In genomic region chr5:31854625-31855526, GRCh38 we compare ENCODE assay signal across 1 cellular context.
TF ChIP-seq lines count a peak whose summit lies in the region.

No MANE protein-coding gene starts in this region.

TF ChIP-seq in H1, 55 proteins besides CTCF, POLR2A, EP300 and RAD21 (continued from another document):
- peak; percentile 32; the same call in 1 of the 2 replicates for TF ChIP-seq YY1 (IDR thresholded peaks at IDR 0.05; ENCODE audit: low read depth, low read length)
- no peak for TF ChIP-seq SAP30 (IDR thresholded peaks at IDR 0.05; ENCODE audit: insufficient read depth, insufficient replicate concordance, low read length)
- TF ChIP-seq EGR1 (IDR thresholded peaks at IDR 0.05; ENCODE audit: borderline replicate concordance, low read depth, low read length), result no peak
- TF ChIP-seq POLR2AphosphoS5 (IDR thresholded peaks at IDR 0.05; ENCODE audit: low read depth, low read length), result no peak
- TF ChIP-seq E2F6 (IDR thresholded peaks at IDR 0.05), result no peak
- TF ChIP-seq HDAC6 (IDR thresholded peaks at IDR 0.05; ENCODE audit: low read depth, low read length), result no peak
- peak; percentile 59; the same call in 1 of the 2 replicates for TF ChIP-seq TEAD4 (IDR thresholded peaks at IDR 0.05; ENCODE audit: low read depth, low read length)
- TF ChIP-seq TCF12 (IDR thresholded peaks at IDR 0.05; ENCODE audit: low read depth, low read length), result no peak
- TF ChIP-seq RBBP5 (IDR thresholded peaks at IDR 0.05; ENCODE audit: borderline replicate concordance, low read depth, low read length), result peak; percentile 73; the same call in 1 of the 2 replicates
- TF ChIP-seq EZH2 (IDR thresholded peaks at IDR 0.05; ENCODE audit: low read depth, low read length, severe bottlenecking), result peak; percentile 39
